6 cellular contexts compared by ENCODE assay signal in genomic region chr22:50334433-50334832, GRCh38. TPM values are rescaled to one million over a fixed set of nuclear protein-coding genes. Genes with fewer than 3 reads are reported as not detected.
DNase-seq lines count a peak whose midpoint lies in the region; ATAC-seq and TF ChIP-seq lines count a peak whose summit lies in the region.
"Not testable (repeated sequence)": the region's sequence is repeated elsewhere in the genome, so short reads cannot be mapped to it uniquely, and the experiment has no call there.

No MANE protein-coding gene starts in this region.

- not testable (repeated sequence) for H3K4me3 ChIP-seq in GM12865 (ENCODE audit: low read depth, low read length); MM.1S (ENCODE audit: low read length); mucosa of descending colon; transverse colon
- H3K4me3 ChIP-seq in OCI-LY7 (ENCODE audit: low read depth, low read length, poor library complexity, severe bottlenecking), result peak overlapping the region; percentile 26

- H3K27ac Mint-ChIP-seq in activated B cell treated with CpG ODN at 0.5 μM for 24 hours, result not testable (repeated sequence)

- not testable (repeated sequence) for H4K20me1 ChIP-seq in MM.1S (ENCODE audit: insufficient read depth, low read length); OCI-LY7 (ENCODE audit: insufficient read depth, low read length)

- H3K79me2 ChIP-seq in MM.1S (ENCODE audit: low read length); OCI-LY7 (ENCODE audit: insufficient read depth, low read depth, low read length): not testable (repeated sequence)

- 0 out of 2 replicates have a peak overlapping the region, but pooled peaks have one; percentile 14 for H2AFZ ChIP-seq in MM.1S (ENCODE audit: low read length)
- not testable (repeated sequence) for H2AFZ ChIP-seq in OCI-LY7 (ENCODE audit: low read length)

- H3K4me1 ChIP-seq in MM.1S (ENCODE audit: low read length) (peaks cover 14% of the 10 kb centered on the region), OCI-LY7 (ENCODE audit: insufficient read depth, low read length, poor library complexity, severe bottlenecking) (peaks cover 41% of the 10 kb centered on the region)
- not testable (repeated sequence) for H3K4me1 ChIP-seq in mucosa of descending colon (ENCODE audit: low read depth); transverse colon

- TF ChIP-seq CTCF in GM12865 (IDR thresholded peaks at IDR 0.05; ENCODE audit: insufficient read depth, low read depth, low read length, missing control alignments); MM.1S (IDR thresholded peaks at IDR 0.05; ENCODE audit: low read length); OCI-LY7 (conservative IDR thresholded peaks at IDR 0.05; ENCODE audit: low read length); activated B cell treated with CpG ODN at 0.5 μM for 24 hours (IDR thresholded peaks at IDR 0.05); mucosa of descending colon (IDR thresholded peaks at IDR 0.05); transverse colon (IDR thresholded peaks at IDR 0.05): not testable (repeated sequence)

- H3K9me3 Mint-ChIP-seq in activated B cell treated with CpG ODN at 0.5 μM for 24 hours, result not testable (repeated sequence)

- ATAC-seq in activated B cell treated with CpG ODN at 0.5 μM for 24 hours (ENCODE audit: low read depth) (peak; percentile 29), mucosa of descending colon (peak; percentile 20)

- not testable (repeated sequence) for H3K36me3 ChIP-seq in MM.1S (replicated peaks; ENCODE audit: insufficient read depth, low read length); OCI-LY7 (ENCODE audit: insufficient read depth, low read length); mucosa of descending colon (ENCODE audit: low read depth); transverse colon

- DNase-seq in GM12865 (ENCODE audit: low read depth), result peak; percentile 65
- peak; percentile 90 for DNase-seq in MM.1S
- peak; percentile 60 for DNase-seq in OCI-LY7 (ENCODE audit: low spot score)
- not testable (repeated sequence) for DNase-seq in activated B cell treated with CpG ODN at 0.5 μM for 24 hours, mucosa of descending colon
- peak; percentile 53 for DNase-seq in transverse colon

- peak overlapping the region; percentile 46; the same call in 1 of the 2 replicates for H3K9ac ChIP-seq in MM.1S (ENCODE audit: low read length)

- CTCF ChIA-PET in OCI-LY7 (lab: Charles Lee; ENCODE audit: unreplicated experiment), result interaction anchor here (0.6 to 1.3 kb wide), 2 partner anchors 14 to 163 kb away, joined by 4 read pairs; no protein-coding TSS in a partner anchor
- CTCF ChIA-PET in activated B cell treated with CpG ODN at 0.5 μM for 24 hours (lab: Charles Lee), result interaction anchor here (0.9 to 2.8 kb wide), 3 partner anchors 58 to 93 kb away, joined by 3 to 13 read pairs (median 3); no protein-coding TSS in a partner anchor

- not testable (repeated sequence) for TF ChIP-seq EP300 in transverse colon (IDR thresholded peaks at IDR 0.05; ENCODE audit: low read depth)

- not testable (repeated sequence) for TF ChIP-seq POLR2A in transverse colon (IDR thresholded peaks at IDR 0.05)

- not testable (repeated sequence) for H3K36me3 Mint-ChIP-seq in activated B cell treated with CpG ODN at 0.5 μM for 24 hours (ENCODE audit: low read depth)

- peak overlapping the region; percentile 85 for H3K27ac ChIP-seq in MM.1S (ENCODE audit: low read length)
- peak overlapping the region; percentile 83 for H3K27ac ChIP-seq in OCI-LY7 (ENCODE audit: low read depth, low read length, poor library complexity, severe bottlenecking)
- H3K27ac ChIP-seq in transverse colon, result peak overlapping the region in 2 of 4 donors; percentile 9 to 60

- not testable (repeated sequence) for H3K4me2 ChIP-seq in MM.1S (ENCODE audit: low read depth, low read length)
- peak overlapping the region; percentile 52 for H3K4me2 ChIP-seq in OCI-LY7 (ENCODE audit: low read length)

- H3F3A ChIP-seq in MM.1S (ENCODE audit: insufficient read depth, low read length), result peaks cover 14% of the 10 kb centered on the region

- POLR2A ChIA-PET in OCI-LY7 (lab: Charles Lee) (interaction anchor here (0.6 to 1.1 kb wide), 5 partner anchors 10 to 162 kb away, joined by 3 to 8 read pairs (median 4); no protein-coding TSS in a partner anchor), activated B cell treated with CpG ODN at 0.5 μM for 24 hours (lab: Charles Lee) (interaction anchor here (0.7 to 1.9 kb wide), 5 partner anchors 10 to 135 kb away, joined by 3 to 8 read pairs (median 3); partner anchors contain the start of gene HDAC10)

- in situ Hi-C loops in transverse colon (cut with MboI; ENCODE audit: low pct_ligation_motif_present in 1 of 4, low pct_unique_long_range_greater_than_20kb in 1 of 4, low sequenced_read_pairs in 3 of 4), result loop anchor here in 1 of 4 donors (10.0 kb wide), 1 partner anchor 60 kb away; the partner anchor contains the start of gene MAPK11

- H3K9me2 ChIP-seq in MM.1S (replicated peaks; ENCODE audit: insufficient read depth, low read length); OCI-LY7 (ENCODE audit: insufficient read depth, low read length): not testable (repeated sequence)

- intact Hi-C loops in OCI-LY7 (cut with micrococcal nuclease; ENCODE audit: unreplicated experiment); activated B cell treated with CpG ODN at 0.5 μM for 24 hours (cut with micrococcal nuclease); mucosa of descending colon (cut with DNase I, micrococcal nuclease); transverse colon (cut with DNase I; ENCODE audit: low total_unique reads): not testable (repeated sequence)

- not testable (repeated sequence) for H3K9me3 ChIP-seq in MM.1S (replicated peaks; ENCODE audit: insufficient read depth, low read length); mucosa of descending colon; transverse colon
- peaks cover 22% of the 10 kb centered on the region; the same call in 1 of the 2 replicates for H3K9me3 ChIP-seq in OCI-LY7 (ENCODE audit: low read length)

- peaks cover 19% of the 10 kb centered on the region for H3K4me1 Mint-ChIP-seq in activated B cell treated with CpG ODN at 0.5 μM for 24 hours

- not testable (repeated sequence) for H3K4me3 Mint-ChIP-seq in activated B cell treated with CpG ODN at 0.5 μM for 24 hours

- WGBS in transverse colon (ENCODE audit: low coverage in 1 of 2), 2 donors, result 71 to 92% methylated on average over 3 to 5 of the region's 5 CpGs

- BruUV-seq in OCI-LY7 (replicated peaks; lab: Mats Ljungman, UMichigan), result not testable (repeated sequence)

- H3K27me3 Mint-ChIP-seq in activated B cell treated with CpG ODN at 0.5 μM for 24 hours, result not testable (repeated sequence)

- H3K27me3 ChIP-seq in MM.1S (replicated peaks; ENCODE audit: insufficient read depth, low read length); transverse colon: not testable (repeated sequence)

RNA-seq across cellular contexts. Expression of gene DENND6B, which starts 7.6 kb away (rescaled TPM):
- 25.0 and 31.6 TPM in 2 replicates for total RNA-seq in OCI-LY7 (2014; rRNA removed; shearing (Covaris generic))
- total RNA-seq in OCI-LY7 (2022) (38.1 and 45.0 TPM in 2 replicates), activated B cell treated with CpG ODN at 0.5 μM for 24 hours (3.2 and 5.2 TPM in 2 replicates), mucosa of descending colon (1 to 10 TPM; 2.8 to 6.3 (median 5.2) TPM), transverse colon (10 to 100 TPM in 2 of 4 donors, 1 to 10 TPM in 2; 3.2 to 22.7 (median 8.3) TPM)

RNA-seq across cellular contexts. Expression of gene PPP6R2, which starts 8.7 kb away (rescaled TPM):
- total RNA-seq in OCI-LY7 (2014; rRNA removed; shearing (Covaris generic)), result 55.0 and 64.5 TPM in 2 replicates
- total RNA-seq in OCI-LY7 (2022) (62.3 and 65.8 TPM in 2 replicates), activated B cell treated with CpG ODN at 0.5 μM for 24 hours (64.0 and 77.3 TPM in 2 replicates), mucosa of descending colon (10 to 100 TPM; 54.3 to 61.7 (median 58.8) TPM), transverse colon (100 to 1,000 TPM in 1 of 4 donors, 10 to 100 TPM in 3; 62.1 to 151 (median 77.8) TPM)

RNA-seq across cellular contexts. Expression of gene PLXNB2, which starts 27.0 kb away (rescaled TPM):
- 10.7 and 13.6 TPM in 2 replicates for total RNA-seq in OCI-LY7 (2014; rRNA removed; shearing (Covaris generic))
- total RNA-seq in OCI-LY7 (2022) (38.9 and 39.2 TPM in 2 replicates), activated B cell treated with CpG ODN at 0.5 μM for 24 hours (18.6 and 20.6 TPM in 2 replicates), mucosa of descending colon (100 to 1,000 TPM; 232 to 318 (median 250) TPM), transverse colon (100 to 1,000 TPM; 305 to 880 (median 460) TPM)

Comparison
In these comparisons a context has a peak if more than half of its experiments do, and no peak if none do; other contexts are left out.
1. RNA of gene PLXNB2, which starts 27.0 kb away (total RNA-seq): 305 to 880 TPM in transverse colon and 232 to 318 TPM in mucosa of descending colon; 10.7 to 39.2 TPM in OCI-LY7 and 18.6 to 20.6 TPM in activated B cell treated with CpG ODN at 0.5 μM for 24 hours; every median in the first group is over 4 times any median in the second.